32 cellular contexts compared by ENCODE assay signal in the genomic region with DNA sequence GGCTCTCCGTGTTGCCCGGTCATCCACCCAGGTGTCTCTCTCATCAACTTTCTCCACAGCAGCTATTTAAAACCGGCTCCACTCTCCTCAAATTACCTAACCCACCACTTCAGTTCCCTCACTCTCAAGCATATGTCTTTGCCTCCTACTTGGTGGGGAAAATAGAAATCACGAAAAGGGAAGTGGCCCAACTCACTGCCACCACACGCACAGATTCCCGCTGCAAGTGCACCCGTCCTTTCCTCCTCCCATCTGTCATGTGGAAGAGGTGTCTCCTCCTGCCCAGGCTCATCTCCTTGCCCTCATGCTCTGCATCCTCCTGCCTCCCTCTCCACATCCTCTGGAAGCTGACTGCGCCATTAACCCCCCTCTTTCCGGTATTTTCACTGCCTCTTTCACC.
"Had no signal": no experiment of that assay in that cellular context is flagged by ENCODE, and none has a peak within 500 bp of the region (broad histone marks: within the 10 kb centered on the region; RNA-seq: fewer than 3 reads in every experiment).

No MANE protein-coding gene starts in this region.

- DNase-seq: activated CD4-positive, alpha-beta memory T cell treated with anti-CD3 and anti-CD28 coated beads, Interleukin-2, amount 10 ng/mL, durations not matched to agents 7 days and 5 days; activated CD4-positive, alpha-beta T cell treated with anti-CD3 and anti-CD28 coated beads for 1 hour; activated CD4-positive, alpha-beta T cell treated with anti-CD3 and anti-CD28 coated beads for 48 hours; activated CD4-positive, CD25-positive, alpha-beta regulatory T cell; activated CD8-positive, alpha-beta memory T cell treated with anti-CD3 and anti-CD28 coated beads for 24 hours; activated CD8-positive, alpha-beta memory T cell treated with anti-CD3 and anti-CD28 coated beads, Interleukin-2, amount 10 ng/mL, durations not matched to agents 7 days and 5 days; activated CD8-positive, alpha-beta memory T cell treated with anti-CD3 and anti-CD28 coated beads, Interleukin-2, amount 50 U/mL, for 48 hours; activated effector memory CD4-positive, alpha-beta T cell treated with Interleukin-2 at 50 U/mL for 16 hours; activated naive CD4-positive, alpha-beta T cell treated with anti-CD3 and anti-CD28 coated beads, Interleukin-2, amount 10 ng/mL, durations not matched to agents 7 days and 5 days; activated naive CD8-positive, alpha-beta T cell treated with anti-CD3 and anti-CD28 coated beads, Interleukin-2, amount 50 U/mL, for 24 hours; activated T-cell treated with anti-CD3 and anti-CD28 coated beads, Interleukin-2, amount 50 U/mL, for 48 hours; caudate nucleus; NCI-H1092 treated with DMSO at 0.1 percent for 48 hours; NCI-H1417; NCI-H146; NCI-H187; NCI-H2029 treated with DMSO at 0.1 percent for 48 hours; NCI-H2171; NCI-H510A; NCI-H526; NCI-H748 treated with DMSO at 0.1 percent for 48 hours; NK-92 treated with Interleukin-12 subunit alpha and Interleukin-12 subunit beta, amount 100 ng/mL, for 24 hours; PC-9; SK-N-SH; SW 1271; T-helper 1 cell; T-helper 2 cell; T-helper 9 cell; WERI-Rb-1 had no signal

- H3K36me3 ChIP-seq: SJSA1, WERI-Rb-1 had no signal

- H3K9ac ChIP-seq: SK-N-SH had no signal

- H3K4me2 ChIP-seq: PC-9, SK-N-SH had no signal

- H3K4me1 ChIP-seq: SJSA1 had no signal

- H3K27me3 ChIP-seq: SJSA1 had no signal

- H3K4me3 ChIP-seq: K562, PC-9, SJSA1 had no signal

- H2AFZ ChIP-seq: PC-9 had no signal

- H3K9me3 ChIP-seq: SJSA1, SK-N-SH had no signal

- H3K9me2 ChIP-seq: SK-N-SH had no signal

- H3K27ac ChIP-seq: PC-9, RWPE1, SJSA1, WERI-Rb-1 had no signal
